ENCODE assay signal across 11 cellular contexts in the genomic region with DNA sequence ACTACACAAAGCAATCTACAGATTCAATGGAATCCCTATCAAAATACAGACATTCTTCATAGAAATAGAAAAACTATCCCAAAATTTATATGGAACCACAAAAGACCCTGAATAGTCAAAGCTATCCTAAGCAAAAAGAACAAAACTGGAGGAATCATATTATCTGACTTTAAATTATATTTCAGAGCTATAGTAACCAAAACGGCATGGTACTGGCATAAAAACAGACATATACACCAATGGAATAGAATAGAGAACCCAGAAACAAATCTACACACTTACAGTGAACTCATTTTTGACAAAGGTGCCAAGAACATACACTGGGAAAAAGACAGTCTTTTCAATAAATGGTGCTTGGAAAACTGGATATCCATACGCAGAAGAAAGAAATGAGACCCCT. TPM values are rescaled to one million over a fixed set of nuclear protein-coding genes. Genes with fewer than 3 reads are reported as not detected.
"Had no signal": no experiment of that assay in that cellular context is flagged by ENCODE, and none has a peak within 500 bp of the region (broad histone marks: within the 10 kb centered on the region; RNA-seq: fewer than 3 reads in every experiment).

No MANE protein-coding gene starts in this region.

RNA-seq across cellular contexts. Expression of gene IL20, which starts 12.8 kb away (rescaled TPM):
- total RNA-seq: OCI-LY7, PC-3, PC-9, Peyer's patch, Right ventricle myocardium inferior, Right ventricle myocardium superior, RPMI7951, SJCRH30, SK-MEL-5, T-cell had no signal
- polyA plus RNA-seq: SK-N-SH had no signal

RNA-seq across cellular contexts. Expression of gene IL24, which starts 44.6 kb away (rescaled TPM):
- total RNA-seq: OCI-LY7, PC-9, Peyer's patch, Right ventricle myocardium inferior, Right ventricle myocardium superior, SJCRH30 had no signal
